Comparison of ENCODE assay signal across 28 cellular contexts in genomic region chr17:51873302-51873701, GRCh38.
"Had no signal": no experiment of that assay in that cellular context is flagged by ENCODE, and none has a peak within 500 bp of the region (broad histone marks: within the 10 kb centered on the region; RNA-seq: fewer than 3 reads in every experiment).

No MANE protein-coding gene starts in this region.

- H3K4me3 Mint-ChIP-seq: naive thymus-derived CD4-positive, alpha-beta T cell; nephron; neural progenitor cell; stimulated activated effector memory CD8-positive, alpha-beta T cell treated with anti-CD3 and anti-CD28 coated beads, Interleukin-12 subunit alpha, Interleukin-12 subunit beta, amount 100 ng/mL, for 72 hours had no signal

- H3K4me1 ChIP-seq: colonic mucosa, esophagus squamous epithelium, heart right ventricle, left lung, neural progenitor cell, psoas muscle, sigmoid colon, tibial nerve, upper lobe of left lung had no signal

- H3K4me3 ChIP-seq: colonic mucosa, esophagus squamous epithelium, heart right ventricle, left lung, neural progenitor cell, ovary, psoas muscle, sigmoid colon, thoracic aorta, tibial nerve, upper lobe of left lung had no signal

- H3K36me3 Mint-ChIP-seq: naive thymus-derived CD4-positive, alpha-beta T cell; neural progenitor cell; stimulated activated effector memory CD8-positive, alpha-beta T cell treated with anti-CD3 and anti-CD28 coated beads, Interleukin-12 subunit alpha, Interleukin-12 subunit beta, amount 100 ng/mL, for 72 hours had no signal

- DNase-seq: colonic mucosa; dermis blood vessel endothelial cell; effector memory CD4-positive, alpha-beta T cell; erythroblast; esophagus squamous epithelium; foreskin melanocyte; glutamatergic neuron; heart right ventricle; hippocampal formation; left cardiac atrium; left lung; mesenchymal stem cell; midbrain; naive thymus-derived CD4-positive, alpha-beta T cell; ovary; posterior cingulate gyrus; psoas muscle; right cardiac atrium; sigmoid colon; stimulated activated CD4-positive, alpha-beta T cell treated with anti-CD3 and anti-CD28 coated beads, Interleukin-2, amount 100 ng/mL, for 24 hours; stimulated activated CD4-positive, alpha-beta T cell treated with anti-CD3 and anti-CD28 coated beads, Interleukin-4, amount 100 ng/mL, for 24 hours; stimulated activated naive CD8-positive, alpha-beta T cell treated with anti-CD3 and anti-CD28 coated beads, Interleukin-15, Interleukin-2, amounts not matched to agents 100 U/mL and 50 U/mL, for 24 hours; upper lobe of left lung had no signal

- H3K4me1 Mint-ChIP-seq: naive thymus-derived CD4-positive, alpha-beta T cell; neural progenitor cell; stimulated activated effector memory CD8-positive, alpha-beta T cell treated with anti-CD3 and anti-CD28 coated beads, Interleukin-12 subunit alpha, Interleukin-12 subunit beta, amount 100 ng/mL, for 72 hours had no signal

- H3K27me3 ChIP-seq: colonic mucosa, esophagus squamous epithelium, left lung, neural progenitor cell, ovary, sigmoid colon, tibial nerve, upper lobe of left lung had no signal

- H3K9ac ChIP-seq: neural progenitor cell had no signal

- H3K9me3 ChIP-seq: colonic mucosa, esophagus squamous epithelium, heart right ventricle, left lung, ovary, psoas muscle, sigmoid colon, thoracic aorta, tibial nerve, upper lobe of left lung had no signal

- H3K9me3 Mint-ChIP-seq: nephron, neural progenitor cell had no signal

- H3K27ac ChIP-seq: colonic mucosa, esophagus squamous epithelium, heart right ventricle, left lung, neural progenitor cell, ovary, psoas muscle, sigmoid colon, thoracic aorta, tibial nerve, upper lobe of left lung had no signal

- H3K27ac Mint-ChIP-seq: naive thymus-derived CD4-positive, alpha-beta T cell; nephron; neural progenitor cell; stimulated activated effector memory CD8-positive, alpha-beta T cell treated with anti-CD3 and anti-CD28 coated beads, Interleukin-12 subunit alpha, Interleukin-12 subunit beta, amount 100 ng/mL, for 72 hours had no signal

- H3K36me3 ChIP-seq: colonic mucosa, esophagus squamous epithelium, heart right ventricle, left lung, neural progenitor cell, ovary, sigmoid colon, thoracic aorta, tibial nerve, upper lobe of left lung had no signal
